ENCODE assay signal across 8 cellular contexts in the genomic region with DNA sequence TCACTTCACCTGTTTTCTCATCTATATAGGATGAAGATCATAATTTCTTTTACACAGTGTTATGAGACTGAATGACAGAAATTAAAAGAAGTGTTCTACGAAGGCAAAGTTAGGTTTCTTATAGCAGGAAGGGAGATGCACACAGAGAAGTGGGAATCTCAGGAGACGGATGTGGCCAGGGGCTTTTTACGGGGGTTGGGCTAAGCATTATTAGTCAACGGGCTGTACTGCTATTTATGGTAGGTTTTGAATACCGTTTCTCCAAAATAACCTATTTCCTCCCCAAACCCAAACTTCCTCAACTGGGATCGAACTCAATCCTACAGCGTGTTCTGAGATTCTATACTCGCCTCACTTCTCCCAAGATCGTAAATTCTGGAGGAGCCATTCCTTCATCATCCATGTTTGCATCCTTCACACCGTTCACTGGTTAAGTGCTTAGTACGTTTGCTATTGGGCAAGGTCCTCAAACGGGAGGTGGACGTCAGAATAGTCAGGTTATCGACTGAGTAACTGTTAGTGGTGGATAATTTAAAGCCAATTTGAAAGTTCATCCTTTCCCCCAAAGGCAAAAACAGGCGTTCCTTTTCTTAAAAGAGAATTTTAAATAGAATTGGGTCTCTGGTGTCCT. TPM values are rescaled to one million over a fixed set of nuclear protein-coding genes. Genes with fewer than 3 reads are reported as not detected.
A peak's percentile ranks its signal among the peaks of the same experiment; 100 is the strongest.
DNase-seq lines count a peak whose midpoint lies in the region; ATAC-seq, FAIRE-seq and TF ChIP-seq lines count a peak whose summit lies in the region.

No MANE protein-coding gene starts in this region.

- CTCF ChIA-PET in CD4-positive, alpha-beta memory T cell (lab: Charles Lee; ENCODE audit: partially characterized antibody): interaction anchor here (1.0 to 3.9 kb wide), 7 partner anchors 13 to 919 kb away, joined by 5 to 114 read pairs (median 18); no protein-coding TSS in a partner anchor

- H4K8ac ChIP-seq in mesenchymal stem cell (ENCODE audit: low read length): no peak overlapping the region

- peak overlapping the region in 1 of 2 experiments; percentile 98 for H3K18ac ChIP-seq in mesenchymal stem cell (ENCODE audit: low read depth in 1 of 2, low read length in 2 of 2)

- peaks cover 10 to 31% of the 10 kb centered on the region in 2 donors for H3K36me3 Mint-ChIP-seq in CD4-positive, alpha-beta memory T cell

- no peak for TF ChIP-seq POLR2A in breast epithelium (IDR thresholded peaks at IDR 0.05)

- peak overlapping the region; percentile 52 for H3K27ac ChIP-seq in CD4-positive, alpha-beta memory T cell (ENCODE audit: low read depth, low read length)
- H3K27ac ChIP-seq in MM.1S (ENCODE audit: low read length) (no peak overlapping the region), breast epithelium (peak overlapping the region; percentile 98 to 99), mesenchymal stem cell (ENCODE audit: low read length, poor library complexity, severe bottlenecking) (peak overlapping the region; percentile 89)

- FAIRE-seq in RCC 7860 (lab: Jason Lieb, UNC): no peak

- 73% methylated on average over 7 of the region's 15 CpGs for WGBS in mesenchymal stem cell

- H3K79me2 ChIP-seq in MM.1S (ENCODE audit: low read length): peaks cover 13% of the 10 kb centered on the region

- H3K36me3 ChIP-seq in CD4-positive, alpha-beta memory T cell (ENCODE audit: insufficient read depth, low read length): peaks cover 15% of the 10 kb centered on the region
- no peaks in the 10 kb centered on the region for H3K36me3 ChIP-seq in MM.1S (replicated peaks; ENCODE audit: insufficient read depth, low read length)
- H3K36me3 ChIP-seq in breast epithelium: no peaks in the 10 kb centered on the region
- peaks cover 8 to 57% of the 10 kb centered on the region in 2 experiments for H3K36me3 ChIP-seq in mesenchymal stem cell (ENCODE audit: control insufficient read depth in 1 of 2, insufficient read depth in 2 of 2, low read depth in 1 of 2, low read length in 2 of 2)

- DNase-seq in CD4-positive, alpha-beta memory T cell: no peak
- DNase-seq in MM.1S: no peak
- no peak for DNase-seq in breast epithelium (ENCODE audit: low spot score in 2 of 2)
- peak; percentile 29 for DNase-seq in mesenchymal stem cell
- no peak for DNase-seq in RCC 7860 (ENCODE audit: low spot score)
- no peak for DNase-seq in NCI-H146 (lab: John Stamatoyannopoulos, UW)
- DNase-seq in activated CD4-positive, alpha-beta T cell treated with anti-CD3 and anti-CD28 coated beads, Interleukin-2, amount 50 U/mL, for 48 hours: no peak

- peak overlapping the region in 1 of 2 experiments; percentile 70 for H2BK12ac ChIP-seq in mesenchymal stem cell (ENCODE audit: low read length in 2 of 2)

- intact Hi-C loops in CD4-positive, alpha-beta memory T cell (cut with micrococcal nuclease): loop anchor here (1.0 to 10.0 kb wide), 9 partner anchors 19 to 1587 kb away; partner anchors contain the start of genes FNDC3A and WDFY2
- intact Hi-C loops in breast epithelium (cut with DNase I; ENCODE audit: low total_unique reads): loop anchor here (2.0 to 10.0 kb wide), 2 partner anchors 45 to 129 kb away; no protein-coding TSS in a partner anchor

- POLR2A ChIA-PET in CD4-positive, alpha-beta memory T cell (lab: Charles Lee; ENCODE audit: partially characterized antibody): interaction anchor here (0.6 to 5.6 kb wide), 14 partner anchors 13 to 920 kb away, joined by 4 to 219 read pairs (median 14); partner anchors contain the start of genes RNASEH2B and SPRYD7

- no peak for ATAC-seq in HG03342 (IDR thresholded peaks at IDR 0.05; ENCODE audit: unreplicated experiment)

- no peak overlapping the region for H2BK15ac ChIP-seq in mesenchymal stem cell (ENCODE audit: low read depth, poor library complexity, severe bottlenecking)

- H3K27me3 Mint-ChIP-seq in CD4-positive, alpha-beta memory T cell: no peaks in the 10 kb centered on the region

- no peaks in the 10 kb centered on the region for H3F3A ChIP-seq in MM.1S (ENCODE audit: insufficient read depth, low read length)

- H3K4me2 ChIP-seq in MM.1S (ENCODE audit: low read depth, low read length) (peak overlapping the region; percentile 47; the same call in 1 of the 2 replicates), mesenchymal stem cell (ENCODE audit: low read length, poor library complexity, severe bottlenecking) (peak overlapping the region; percentile 69)

- H2BK5ac ChIP-seq in mesenchymal stem cell (ENCODE audit: low read depth, low read length, poor library complexity, severe bottlenecking): no peak overlapping the region

- H2AK5ac ChIP-seq in mesenchymal stem cell (ENCODE audit: low read length, severe bottlenecking): peak overlapping the region; percentile 53

- peaks cover 1% of the 10 kb centered on the region for H3K79me1 ChIP-seq in mesenchymal stem cell (replicated peaks; ENCODE audit: low read length, poor library complexity, severe bottlenecking)

- TF ChIP-seq CTCF in MM.1S (IDR thresholded peaks at IDR 0.05; ENCODE audit: low read length) (no peak), breast epithelium (IDR thresholded peaks at IDR 0.05) (no peak)

- H3K9ac ChIP-seq in MM.1S (ENCODE audit: low read length) (no peak overlapping the region), mesenchymal stem cell (ENCODE audit: low read length) (peak overlapping the region; percentile 95)

- H2AFZ ChIP-seq in MM.1S (ENCODE audit: low read length) (no peak overlapping the region), mesenchymal stem cell (ENCODE audit: low read depth, low read length) (no peak overlapping the region)

- peak overlapping the region; percentile 42 to 91 (median 85) for H3K27ac Mint-ChIP-seq in CD4-positive, alpha-beta memory T cell

- no peaks in the 10 kb centered on the region for H3K9me3 ChIP-seq in CD4-positive, alpha-beta memory T cell (ENCODE audit: control insufficient read depth in 1 of 2, low read length in 2 of 2)
- H3K9me3 ChIP-seq in MM.1S (replicated peaks; ENCODE audit: insufficient read depth, low read length) (no peaks in the 10 kb centered on the region), breast epithelium (no peaks in the 10 kb centered on the region), mesenchymal stem cell (ENCODE audit: control insufficient read depth, low read length) (no peaks in the 10 kb centered on the region)

- H4K91ac ChIP-seq in mesenchymal stem cell (ENCODE audit: low read length): no peak overlapping the region

- no peak overlapping the region for H3K14ac ChIP-seq in mesenchymal stem cell (ENCODE audit: low read length in 2 of 2)

- H3K9me3 Mint-ChIP-seq in CD4-positive, alpha-beta memory T cell: no peaks in the 10 kb centered on the region

- peak overlapping the region; percentile 24 to 62 for H3K4me3 ChIP-seq in CD4-positive, alpha-beta memory T cell (ENCODE audit: low read length in 2 of 2)
- H3K4me3 ChIP-seq in MM.1S (ENCODE audit: low read length): no peak overlapping the region
- peak overlapping the region; percentile 84 to 89 (median 84) for H3K4me3 ChIP-seq in breast epithelium
- peak overlapping the region; percentile 70 to 80 for H3K4me3 ChIP-seq in mesenchymal stem cell (ENCODE audit: insufficient read depth in 1 of 2, low read depth in 1 of 2, low read length in 2 of 2)

- H3K4me1 Mint-ChIP-seq in CD4-positive, alpha-beta memory T cell: peaks cover 26 to 48% (median 34%) of the 10 kb centered on the region in 4 donors

- H3K4me1 ChIP-seq in CD4-positive, alpha-beta memory T cell (ENCODE audit: insufficient read depth, low read length): peaks cover 44% of the 10 kb centered on the region
- H3K4me1 ChIP-seq in MM.1S (ENCODE audit: low read length) (no peaks in the 10 kb centered on the region), breast epithelium (no peaks in the 10 kb centered on the region), mesenchymal stem cell (ENCODE audit: control insufficient read depth, insufficient read depth, low read depth, low read length) (peaks cover 5% of the 10 kb centered on the region)

- no peaks in the 10 kb centered on the region for H3K27me3 ChIP-seq in CD4-positive, alpha-beta memory T cell (ENCODE audit: insufficient read depth, low read length)
- H3K27me3 ChIP-seq in MM.1S (replicated peaks; ENCODE audit: insufficient read depth, low read length) (no peaks in the 10 kb centered on the region), breast epithelium (no peaks in the 10 kb centered on the region), mesenchymal stem cell (ENCODE audit: control insufficient read depth in 1 of 2, insufficient read depth in 1 of 2, low read length in 2 of 2) (no peaks in the 10 kb centered on the region)

- peak overlapping the region; percentile 60 to 83 for H3K4ac ChIP-seq in mesenchymal stem cell (ENCODE audit: low read depth in 1 of 2, low read length in 2 of 2)

- H3K23ac ChIP-seq in mesenchymal stem cell (ENCODE audit: low read length in 2 of 2): no peak overlapping the region

- H2BK120ac ChIP-seq in mesenchymal stem cell (ENCODE audit: low read depth, low read length): peak overlapping the region; percentile 89

- H3K4me3 Mint-ChIP-seq in CD4-positive, alpha-beta memory T cell: peak overlapping the region; percentile 67 to 85 (median 78)

- no peaks in the 10 kb centered on the region for H4K20me1 ChIP-seq in MM.1S (ENCODE audit: insufficient read depth, low read length)

- H3K9me2 ChIP-seq in MM.1S (replicated peaks; ENCODE audit: insufficient read depth, low read length): no peaks in the 10 kb centered on the region

RNA-seq across cellular contexts. Expression of gene TRIM13, which starts 1.2 kb away (rescaled TPM):
- 10 to 100 TPM; 30.3 to 32.4 TPM for total RNA-seq in CD4-positive, alpha-beta memory T cell
- 10 to 100 TPM; 13.4 to 16.3 TPM for polyA plus RNA-seq in CD4-positive, alpha-beta memory T cell
- 10 to 100 TPM; 16.0 to 28.8 (median 22.9) TPM for total RNA-seq in breast epithelium
- polyA plus RNA-seq in mesenchymal stem cell (2013, experiment 1 of 2): 11.3 TPM
- 12.4 TPM for polyA plus RNA-seq in mesenchymal stem cell (2013, experiment 2 of 2)

RNA-seq across cellular contexts. Expression of gene KCNRG, which starts 19.6 kb away (rescaled TPM):
- total RNA-seq in CD4-positive, alpha-beta memory T cell: under 1 TPM; 0.64 to 0.83 TPM
- polyA plus RNA-seq in CD4-positive, alpha-beta memory T cell: under 1 TPM in 1 of 2 donors, not detected in 1; 0.70 TPM
- total RNA-seq in breast epithelium: 1 to 10 TPM; 1.6 to 2.6 (median 1.8) TPM
- polyA plus RNA-seq in mesenchymal stem cell (2013, experiment 1 of 2): 0.79 TPM
- 0.74 TPM for polyA plus RNA-seq in mesenchymal stem cell (2013, experiment 2 of 2)

RNA-seq across cellular contexts. Expression of gene SPRYD7, which starts 59.5 kb away (rescaled TPM):
- total RNA-seq in CD4-positive, alpha-beta memory T cell: 1 to 10 TPM; 3.3 to 5.1 TPM
- polyA plus RNA-seq in CD4-positive, alpha-beta memory T cell: 1 to 10 TPM; 3.0 to 3.2 TPM
- total RNA-seq in breast epithelium: 1 to 10 TPM; 3.0 to 6.1 (median 3.9) TPM
- polyA plus RNA-seq in mesenchymal stem cell (2013, experiment 1 of 2): 14.3 TPM
- 15.1 TPM for polyA plus RNA-seq in mesenchymal stem cell (2013, experiment 2 of 2)
